19 cellular contexts compared by ENCODE assay signal in genomic region chr6:99745651-99746050, GRCh38.
DNase-seq lines count a peak whose midpoint lies in the region; TF ChIP-seq lines count a peak whose summit lies in the region.
"Had no signal": no experiment of that assay in that cellular context is flagged by ENCODE, and none has a peak within 500 bp of the region (broad histone marks: within the 10 kb centered on the region; RNA-seq: fewer than 3 reads in every experiment).

No MANE protein-coding gene starts in this region.

- no TSS peak for BruUV-seq in mammary epithelial cell (replicated peaks; lab: Mats Ljungman, UMichigan)
- no TSS peak for BruUV-seq in MCF 10A (replicated peaks; lab: Mats Ljungman, UMichigan)

- intact Hi-C loops in mammary epithelial cell (cut with micrococcal nuclease): loop anchor here (1.0 to 5.0 kb wide), 4 partner anchors 77 to 413 kb away; no protein-coding TSS in a partner anchor
- intact Hi-C loops in MCF 10A (cut with micrococcal nuclease): loop anchor here (1.0 to 5.0 kb wide), 4 partner anchors 157 to 463 kb away; no protein-coding TSS in a partner anchor

- peak overlapping the region; percentile 54 for H3K4me2 ChIP-seq in mammary epithelial cell (ENCODE audit: insufficient read depth, low read depth, low read length)
- H3K4me2 ChIP-seq: A549, PC-9 had no signal

- H3K27me3 Mint-ChIP-seq in MCF 10A (ENCODE audit: insufficient read depth, unreplicated experiment): peaks cover 75% of the 10 kb centered on the region

- H3K4me1 Mint-ChIP-seq in MCF 10A (ENCODE audit: insufficient read depth, unreplicated experiment): no peaks in the 10 kb centered on the region
- H3K4me1 Mint-ChIP-seq: activated CD4-positive, alpha-beta T cell treated with anti-CD3 and anti-CD28 coated beads for 36 hours; activated CD8-positive, alpha-beta memory T cell treated with anti-CD3 and anti-CD28 coated beads, Interleukin-2, amount 10 ng/mL, durations not matched to agents 7 days and 5 days; activated naive CD8-positive, alpha-beta T cell treated with anti-CD3 and anti-CD28 coated beads, Interleukin-2, amount 50 U/mL, for 24 hours; stimulated activated memory B cell treated with anti-CD40 and anti-IgM and Interleukin-4, amounts not matched to agents 10 μg/mL and 1 μg/mL and 100 μg/mL, for 72 hours had no signal

- POLR2A ChIA-PET in MCF 10A (lab: Yijun Ruan, JAX): interaction anchor here (0.6 to 1.8 kb wide), 4 partner anchors 10 to 278 kb away, joined by 3 to 5 read pairs (median 4); no protein-coding TSS in a partner anchor

- no peak overlapping the region for H3K4me3 Mint-ChIP-seq in MCF 10A (ENCODE audit: unreplicated experiment)
- H3K4me3 Mint-ChIP-seq: activated CD4-positive, alpha-beta T cell treated with anti-CD3 and anti-CD28 coated beads for 36 hours; activated CD8-positive, alpha-beta memory T cell treated with anti-CD3 and anti-CD28 coated beads, Interleukin-2, amount 10 ng/mL, durations not matched to agents 7 days and 5 days; activated naive CD8-positive, alpha-beta T cell treated with anti-CD3 and anti-CD28 coated beads, Interleukin-2, amount 50 U/mL, for 24 hours; CD4-positive, alpha-beta T cell; stimulated activated memory B cell treated with anti-CD40 and anti-IgM and Interleukin-4, amounts not matched to agents 10 μg/mL and 1 μg/mL and 100 μg/mL, for 72 hours had no signal

- TF ChIP-seq CTCF in mammary epithelial cell (conservative IDR thresholded peaks at IDR 0.05 in 1 of 2, IDR thresholded peaks at IDR 0.05 in 1 of 2; ENCODE audit: extremely low read depth in 1 of 2, insufficient read depth in 1 of 2, low read depth in 1 of 2, low read length in 2 of 2) (no peak), MCF 10A (IDR thresholded peaks at IDR 0.05; ENCODE audit: unreplicated experiment) (no peak)

- in situ Hi-C loops in mammary epithelial cell (cut with MboI; ENCODE audit: low sequenced_read_pairs in 2 of 2): loop anchor here in 1 of 2 donors (25.0 kb wide), 1 partner anchor 283 kb away; no protein-coding TSS in a partner anchor

- H3K27ac Mint-ChIP-seq in MCF 10A (ENCODE audit: low read depth, unreplicated experiment): no peak overlapping the region
- H3K27ac Mint-ChIP-seq: activated CD4-positive, alpha-beta T cell treated with anti-CD3 and anti-CD28 coated beads for 36 hours; activated CD8-positive, alpha-beta memory T cell treated with anti-CD3 and anti-CD28 coated beads, Interleukin-2, amount 10 ng/mL, durations not matched to agents 7 days and 5 days; activated naive CD8-positive, alpha-beta T cell treated with anti-CD3 and anti-CD28 coated beads, Interleukin-2, amount 50 U/mL, for 24 hours; activated T-helper 2 cell treated with anti-CD3 and anti-CD28 coated beads, Interferon-gamma antibody, Interleukin-2, Interleukin-4, amounts not matched to agents 10 μg/mL and 5 μg/mL and 100 μg/mL, durations not matched to agents 14 hours and 24 hours and 36 hours; CD4-positive, alpha-beta T cell; stimulated activated memory B cell treated with anti-CD40 and anti-IgM and Interleukin-4, amounts not matched to agents 10 μg/mL and 1 μg/mL and 100 μg/mL, for 72 hours had no signal

- H3K9me3 ChIP-seq in mammary epithelial cell (replicated peaks; ENCODE audit: insufficient read depth, low read length): no peaks in the 10 kb centered on the region
- H3K9me3 ChIP-seq: A549, esophagus squamous epithelium, heart right ventricle, thyroid gland had no signal

- H4K20me1 ChIP-seq in mammary epithelial cell (ENCODE audit: insufficient read depth, low read length): no peaks in the 10 kb centered on the region

- no peaks in the 10 kb centered on the region for H3K9me3 Mint-ChIP-seq in MCF 10A (ENCODE audit: unreplicated experiment)
- H3K9me3 Mint-ChIP-seq: activated naive CD8-positive, alpha-beta T cell treated with anti-CD3 and anti-CD28 coated beads, Interleukin-2, amount 50 U/mL, for 24 hours; activated T-helper 2 cell treated with anti-CD3 and anti-CD28 coated beads, Interferon-gamma antibody, Interleukin-2, Interleukin-4, amounts not matched to agents 10 μg/mL and 5 μg/mL and 100 μg/mL, durations not matched to agents 14 hours and 24 hours and 36 hours; CD4-positive, alpha-beta T cell; stimulated activated memory B cell treated with anti-CD40 and anti-IgM and Interleukin-4, amounts not matched to agents 10 μg/mL and 1 μg/mL and 100 μg/mL, for 72 hours had no signal

- H3K27me3 ChIP-seq in mammary epithelial cell (ENCODE audit: insufficient read depth, low read length): peaks cover 3% of the 10 kb centered on the region
- H3K27me3 ChIP-seq: thyroid gland had no signal

- H3K4me1 ChIP-seq in mammary epithelial cell (ENCODE audit: insufficient read depth, low read length): peaks cover 13% of the 10 kb centered on the region
- H3K4me1 ChIP-seq: A549, esophagus squamous epithelium, thyroid gland had no signal

- no peak overlapping the region for H3K9ac ChIP-seq in mammary epithelial cell (ENCODE audit: insufficient read depth, low read length)

- no peaks in the 10 kb centered on the region for H3K79me2 ChIP-seq in mammary epithelial cell (ENCODE audit: insufficient read depth, low read length)

- dilution Hi-C loops in mammary epithelial cell (cut with HindIII; ENCODE audit: low sequenced_read_pairs): no loop called here

- H3K36me3 Mint-ChIP-seq in MCF 10A (ENCODE audit: insufficient read depth, unreplicated experiment): no peaks in the 10 kb centered on the region
- H3K36me3 Mint-ChIP-seq: activated CD8-positive, alpha-beta memory T cell treated with anti-CD3 and anti-CD28 coated beads, Interleukin-2, amount 10 ng/mL, durations not matched to agents 7 days and 5 days; stimulated activated memory B cell treated with anti-CD40 and anti-IgM and Interleukin-4, amounts not matched to agents 10 μg/mL and 1 μg/mL and 100 μg/mL, for 72 hours had no signal

- H3K36me3 ChIP-seq in mammary epithelial cell (ENCODE audit: insufficient read depth, low read length): no peaks in the 10 kb centered on the region
- H3K36me3 ChIP-seq: esophagus squamous epithelium, heart right ventricle, thyroid gland had no signal

- peak; percentile 16 for DNase-seq in mammary epithelial cell
- no peak for DNase-seq in MCF 10A (ENCODE audit: unreplicated experiment)
- peak; percentile 75 for DNase-seq in SW480 (ENCODE audit: low spot score)
- DNase-seq in iris pigment epithelial cell (ENCODE audit: low read depth): peak; percentile 56
- DNase-seq in medulla oblongata (ENCODE audit: extremely low spot score): no peak
- no peak for DNase-seq in T-helper 9 cell
- DNase-seq in NCI-H1694 (lab: John Stamatoyannopoulos, UW): no peak
- no peak for DNase-seq in central memory CD4-positive, alpha-beta T cell
- DNase-seq: esophagus squamous epithelium had no signal

- CTCF ChIA-PET in mammary epithelial cell (lab: Charles Lee; ENCODE audit: low non-redundant PET): interaction anchor here (0.7 to 1.0 kb wide), 3 partner anchors 15 to 159 kb away, joined by 4 to 6 read pairs (median 6); no protein-coding TSS in a partner anchor
- CTCF ChIA-PET in MCF 10A (lab: Yijun Ruan, JAX): interaction anchor here (0.6 to 4.0 kb wide), 45 partner anchors 9 to 415 kb away, joined by 3 to 32 read pairs (median 4); partner anchors contain the start of gene CCNC

- no peak overlapping the region for H3K4me3 ChIP-seq in mammary epithelial cell (replicated peaks in 1 of 3; ENCODE audit: insufficient read depth in 1 of 3, low read depth in 2 of 3, low read length in 3 of 3)
- H3K4me3 ChIP-seq: A549, esophagus squamous epithelium, heart right ventricle, PC-9, thyroid gland had no signal

- peak overlapping the region; percentile 23 for H2AFZ ChIP-seq in mammary epithelial cell (ENCODE audit: low read depth, low read length)
- H2AFZ ChIP-seq: PC-9 had no signal

- WGBS in mammary epithelial cell (ENCODE audit: low coverage, missing lambda C conversion rate): 50% methylated on average over 2 of the region's 2 CpGs

- no peak overlapping the region for H3K27ac ChIP-seq in mammary epithelial cell (ENCODE audit: insufficient read depth, low read depth, low read length)
- H3K27ac ChIP-seq: A549, esophagus squamous epithelium, heart right ventricle, PC-9, thyroid gland had no signal

Comparison
In these comparisons a context has a peak if more than half of its experiments do, and no peak if none do; other contexts are left out.
1. DNase-seq: peak in mammary epithelial cell (single experiment), SW480 (single experiment) and iris pigment epithelial cell (single experiment); none in MCF 10A (single experiment), medulla oblongata (single experiment), T-helper 9 cell (single experiment), NCI-H1694 (single experiment) and central memory CD4-positive, alpha-beta T cell (single experiment).